8 cellular contexts compared by ENCODE assay signal in the genomic region with DNA sequence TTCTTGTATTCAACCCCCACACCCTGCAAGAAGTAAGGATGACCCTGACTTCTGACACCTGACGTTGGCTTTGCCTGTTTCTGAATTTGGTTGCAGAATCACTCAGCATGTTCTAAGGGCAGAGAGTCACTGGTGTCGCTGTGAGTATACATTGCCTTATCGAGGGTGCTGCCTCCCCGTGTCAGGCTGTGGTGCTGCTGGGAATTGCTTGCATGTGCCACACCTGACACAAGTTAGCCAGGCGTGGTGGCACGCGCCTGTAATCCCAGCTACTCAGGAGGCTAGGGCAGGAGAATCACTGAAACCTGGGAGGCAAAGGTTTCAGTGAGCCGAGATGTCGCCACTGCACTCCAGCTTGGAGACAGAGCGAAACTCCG. TPM values are rescaled to one million over a fixed set of nuclear protein-coding genes. Genes with fewer than 3 reads are reported as not detected.
A peak's percentile ranks its signal among the peaks of the same experiment; 100 is the strongest.
DNase-seq lines count a peak whose midpoint lies in the region; TF ChIP-seq lines count a peak whose summit lies in the region.

No MANE protein-coding gene starts in this region.

- H3K4me1 Mint-ChIP-seq in endothelial cell (ENCODE audit: unreplicated experiment): peaks cover 11% of the 10 kb centered on the region

- TF ChIP-seq CTCF in endothelial cell (IDR thresholded peaks at IDR 0.05; ENCODE audit: unreplicated experiment): no peak

- no peak overlapping the region for H3K4me3 Mint-ChIP-seq in endothelial cell (ENCODE audit: unreplicated experiment)

- peaks cover 13% of the 10 kb centered on the region for H3K27me3 Mint-ChIP-seq in endothelial cell (ENCODE audit: unreplicated experiment)

- DNase-seq in NCI-H1417 (lab: John Stamatoyannopoulos, UW) (peak; percentile 9 to 71 (median 45)), NCI-H1417 treated with DMSO at 0.1 percent for 48 hours (lab: John Stamatoyannopoulos, UW) (no peak), NCI-H1930 (lab: John Stamatoyannopoulos, UW) (peak; percentile 26 to 33), endothelial cell (ENCODE audit: low spot score) (peak; percentile 28), globus pallidus (ENCODE audit: low spot score) (no peak), NCI-H446 treated with DMSO at 0.1 percent for 48 hours (lab: John Stamatoyannopoulos, UW) (no peak)
- DNase-seq in activated CD4-positive, alpha-beta T cell treated with anti-CD3 and anti-CD28 coated beads for 4 hours: peak; percentile 50 to 56
- DNase-seq in stimulated activated CD4-positive, alpha-beta T cell treated with anti-CD3 and anti-CD28 coated beads, Interleukin-12 subunit alpha, Interleukin-12 subunit beta, amount 100 ng/mL, for 48 hours (ENCODE audit: low read depth in 2 of 3, low spot score in 1 of 3): peak; percentile 52 to 56 (median 55)

- H3K9me3 Mint-ChIP-seq in endothelial cell (ENCODE audit: unreplicated experiment): no peaks in the 10 kb centered on the region

- H3K36me3 Mint-ChIP-seq in endothelial cell (ENCODE audit: low read depth, unreplicated experiment): peaks cover 2% of the 10 kb centered on the region

- no peak overlapping the region for H3K27ac Mint-ChIP-seq in endothelial cell (ENCODE audit: unreplicated experiment)

RNA-seq across cellular contexts. Expression of gene WDR4, which starts 45.9 kb away (rescaled TPM):
- 14.3 TPM for total RNA-seq in endothelial cell (ENCODE audit: unreplicated experiment)

RNA-seq across cellular contexts. Expression of gene NDUFV3, which starts 59.7 kb away (rescaled TPM):
- total RNA-seq in endothelial cell (ENCODE audit: unreplicated experiment): 28.1 TPM

Comparison
In these comparisons a context has a peak if more than half of its experiments do, and no peak if none do; other contexts are left out.
1. DNase-seq: peak in NCI-H1417 (3 of 3), NCI-H1930 (2 of 2), activated CD4-positive, alpha-beta T cell treated with anti-CD3 and anti-CD28 coated beads for 4 hours (2 of 2), endothelial cell (single experiment) and stimulated activated CD4-positive, alpha-beta T cell treated with anti-CD3 and anti-CD28 coated beads, Interleukin-12 subunit alpha, Interleukin-12 subunit beta, amount 100 ng/mL, for 48 hours (3 of 3); none in NCI-H1417 treated with DMSO at 0.1 percent for 48 hours (single experiment), globus pallidus (single experiment) and NCI-H446 treated with DMSO at 0.1 percent for 48 hours (single experiment).